ENCODE assay signal across 13 cellular contexts in the genomic region with DNA sequence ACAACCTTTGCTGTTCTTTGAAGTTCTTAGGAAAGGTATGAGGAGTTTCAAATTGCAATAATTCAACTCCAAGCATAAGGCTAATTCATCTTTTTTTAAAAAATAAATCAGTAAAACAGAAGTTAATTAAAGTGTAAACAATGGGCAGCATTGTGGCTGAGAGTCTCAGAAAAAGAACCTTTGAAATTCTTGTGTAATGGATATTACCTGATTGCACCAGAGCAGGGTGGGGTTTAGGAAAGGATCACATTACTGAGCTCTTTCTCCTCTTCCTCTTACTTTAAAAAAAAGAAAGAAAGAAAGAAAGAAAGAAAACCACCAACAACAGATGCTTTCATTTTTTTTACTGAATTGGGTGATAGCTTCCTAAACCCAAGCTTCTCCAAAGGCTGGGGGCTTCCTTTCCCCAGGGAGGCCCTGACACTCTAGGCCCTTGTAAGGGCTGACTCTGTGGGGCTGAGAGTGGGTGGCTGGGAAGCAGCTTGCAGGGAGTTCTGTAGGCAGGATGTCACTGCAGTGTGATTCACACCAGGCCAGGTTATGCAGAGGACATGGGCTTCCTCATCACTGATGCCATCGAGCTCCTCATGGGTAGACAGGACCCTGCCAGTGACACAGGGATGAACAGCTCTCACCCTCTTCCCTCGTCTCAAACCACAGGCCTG.
A peak's percentile ranks its signal among the peaks of the same experiment; 100 is the strongest.
DNase-seq lines count a peak whose midpoint lies in the region; ATAC-seq and TF ChIP-seq lines count a peak whose summit lies in the region.
"Had no signal": no experiment of that assay in that cellular context is flagged by ENCODE, and none has a peak within 500 bp of the region (broad histone marks: within the 10 kb centered on the region; RNA-seq: fewer than 3 reads in every experiment).

No MANE protein-coding gene starts in this region.

- no peak overlapping the region for H3K27ac Mint-ChIP-seq in activated naive CD8-positive, alpha-beta T cell treated with anti-CD3 and anti-CD28 coated beads, Interleukin-2, amount 50 U/mL, for 24 hours
- H3K27ac Mint-ChIP-seq in neural progenitor cell, result peak overlapping the region; percentile 43
- H3K27ac Mint-ChIP-seq: HFFc6 had no signal

- peaks cover 10% of the 10 kb centered on the region for H3F3A ChIP-seq in neural progenitor cell (ENCODE audit: low read depth)

- no peaks in the 10 kb centered on the region for H3K36me3 ChIP-seq in neural progenitor cell
- H3K36me3 ChIP-seq in body of pancreas (replicated peaks in 1 of 2; ENCODE audit: insufficient read depth in 1 of 2, low read depth in 2 of 2), result no peaks in the 10 kb centered on the region
- H3K36me3 ChIP-seq: brain microvascular endothelial cell, esophagus muscularis mucosa, ovary, tibial nerve had no signal

- peak overlapping the region; percentile 1 for H2AFZ ChIP-seq in neural progenitor cell (replicated peaks)

- no peak for TF ChIP-seq POLR2A in body of pancreas (IDR thresholded peaks at IDR 0.05)

- peaks cover 2% of the 10 kb centered on the region for H3K27me3 Mint-ChIP-seq in activated naive CD8-positive, alpha-beta T cell treated with anti-CD3 and anti-CD28 coated beads, Interleukin-2, amount 50 U/mL, for 24 hours
- peaks cover 5% of the 10 kb centered on the region for H3K27me3 Mint-ChIP-seq in neural progenitor cell (ENCODE audit: insufficient read depth, low read depth)

- H3K27me3 ChIP-seq in neural progenitor cell (no peaks in the 10 kb centered on the region), body of pancreas (no peaks in the 10 kb centered on the region)
- H3K27me3 ChIP-seq: brain microvascular endothelial cell, esophagus muscularis mucosa, ovary, tibial nerve had no signal

- H3K9me3 ChIP-seq in neural progenitor cell (ENCODE audit: low read depth) (no peaks in the 10 kb centered on the region), body of pancreas (no peaks in the 10 kb centered on the region)
- H3K9me3 ChIP-seq: esophagus muscularis mucosa, ovary, tibial nerve had no signal

- no peak overlapping the region for H3K4me3 Mint-ChIP-seq in activated naive CD8-positive, alpha-beta T cell treated with anti-CD3 and anti-CD28 coated beads, Interleukin-2, amount 50 U/mL, for 24 hours
- H3K4me3 Mint-ChIP-seq in neural progenitor cell, result no peak overlapping the region
- H3K4me3 Mint-ChIP-seq: HFFc6 had no signal

- H3K27ac ChIP-seq in neural progenitor cell (no peak overlapping the region), body of pancreas (no peak overlapping the region)
- H3K27ac ChIP-seq: brain microvascular endothelial cell, esophagus muscularis mucosa, ovary, tibial nerve had no signal

- intact Hi-C loops in body of pancreas (cut with DNase I), result no loop called here

- TF ChIP-seq CTCF in neural progenitor cell (IDR thresholded peaks at IDR 0.05) (no peak), body of pancreas (IDR thresholded peaks at IDR 0.05) (no peak)

- no peaks in the 10 kb centered on the region for H3K9me3 Mint-ChIP-seq in activated naive CD8-positive, alpha-beta T cell treated with anti-CD3 and anti-CD28 coated beads, Interleukin-2, amount 50 U/mL, for 24 hours
- no peaks in the 10 kb centered on the region for H3K9me3 Mint-ChIP-seq in neural progenitor cell

- peaks cover 20% of the 10 kb centered on the region for H3K4me1 Mint-ChIP-seq in activated naive CD8-positive, alpha-beta T cell treated with anti-CD3 and anti-CD28 coated beads, Interleukin-2, amount 50 U/mL, for 24 hours
- peaks cover 8% of the 10 kb centered on the region for H3K4me1 Mint-ChIP-seq in neural progenitor cell

- H3K9ac ChIP-seq in neural progenitor cell, result no peak overlapping the region

- peak overlapping the region; percentile 30 for H3K4me2 ChIP-seq in neural progenitor cell

- H3K4me1 ChIP-seq in neural progenitor cell (peaks cover 26% of the 10 kb centered on the region), body of pancreas (no peaks in the 10 kb centered on the region)
- H3K4me1 ChIP-seq: esophagus muscularis mucosa had no signal

- no peaks in the 10 kb centered on the region for H3K79me2 ChIP-seq in neural progenitor cell (ENCODE audit: low read depth)

- ATAC-seq in GM19397 (IDR thresholded peaks at IDR 0.05; ENCODE audit: unreplicated experiment) (peak; percentile 60), HG03432 (IDR thresholded peaks at IDR 0.05; ENCODE audit: unreplicated experiment) (peak; percentile 60), body of pancreas (no peak), HG02798 (IDR thresholded peaks at IDR 0.05; ENCODE audit: poor library complexity, unreplicated experiment) (no peak)
- ATAC-seq in activated naive CD8-positive, alpha-beta T cell treated with anti-CD3 and anti-CD28 coated beads, Interleukin-2, amount 50 U/mL, for 24 hours, result peak; percentile 88

- H3K4me3 ChIP-seq in neural progenitor cell (no peak overlapping the region), body of pancreas (no peak overlapping the region)
- H3K4me3 ChIP-seq: esophagus muscularis mucosa, ovary, tibial nerve had no signal

- DNase-seq in activated naive CD8-positive, alpha-beta T cell treated with anti-CD3 and anti-CD28 coated beads, Interleukin-2, amount 50 U/mL, for 24 hours, result peak; percentile 12
- DNase-seq in neural progenitor cell (ENCODE audit: low spot score), result peak; percentile 25
- no peak for DNase-seq in body of pancreas
- DNase-seq in SHP77 (lab: John Stamatoyannopoulos, UW), result no peak
- DNase-seq: brain microvascular endothelial cell, DND-41, HFFc6 had no signal

- 51 to 56% methylated on average over 2 of the region's 2 CpGs for WGBS in body of pancreas, 2 donors

- no peaks in the 10 kb centered on the region for H3K36me3 Mint-ChIP-seq in activated naive CD8-positive, alpha-beta T cell treated with anti-CD3 and anti-CD28 coated beads, Interleukin-2, amount 50 U/mL, for 24 hours (ENCODE audit: low read depth)
- no peaks in the 10 kb centered on the region for H3K36me3 Mint-ChIP-seq in neural progenitor cell

- H4K20me1 ChIP-seq in neural progenitor cell (ENCODE audit: low read depth), result no peaks in the 10 kb centered on the region

Comparison
In these comparisons a context has a peak if more than half of its experiments do, and no peak if none do; other contexts are left out.
1. ATAC-seq: peak in GM19397 (single experiment), HG03432 (single experiment) and activated naive CD8-positive, alpha-beta T cell treated with anti-CD3 and anti-CD28 coated beads, Interleukin-2, amount 50 U/mL, for 24 hours (single experiment); none in body of pancreas (single experiment) and HG02798 (single experiment).
2. DNase-seq: peak in activated naive CD8-positive, alpha-beta T cell treated with anti-CD3 and anti-CD28 coated beads, Interleukin-2, amount 50 U/mL, for 24 hours (single experiment) and neural progenitor cell (single experiment); none in body of pancreas (0 of 4) and SHP77 (0 of 2).